Comparison of ENCODE assay signal across 9 cellular contexts in genomic region chr9:112844771-112845542, GRCh38. TPM values are rescaled to one million over a fixed set of nuclear protein-coding genes. Genes with fewer than 3 reads are reported as not detected.
A peak's percentile ranks its signal among the peaks of the same experiment; 100 is the strongest.
DNase-seq lines count a peak whose midpoint lies in the region; ATAC-seq and TF ChIP-seq lines count a peak whose summit lies in the region.
"Had no signal": no experiment of that assay in that cellular context is flagged by ENCODE, and none has a peak within 500 bp of the region (broad histone marks: within the 10 kb centered on the region; RNA-seq: fewer than 3 reads in every experiment).

No MANE protein-coding gene starts in this region.

- H3K4me1 Mint-ChIP-seq in CD4-positive, CD25-positive, alpha-beta regulatory T cell, result peaks cover 5 to 14% (median 11%) of the 10 kb centered on the region in 4 donors

- no peaks in the 10 kb centered on the region for H3K79me2 ChIP-seq in fibroblast of lung (ENCODE audit: control insufficient read depth, insufficient read depth, low read length)

- no peaks in the 10 kb centered on the region for H3K9me3 Mint-ChIP-seq in CD4-positive, CD25-positive, alpha-beta regulatory T cell
- H3K9me3 Mint-ChIP-seq: T-helper 1 cell treated with Interleukin-12 subunit alpha and Interleukin-12 subunit beta and Interleukin-4 antibody, amounts not matched to agents 30 μg/mL and 1 μg/mL, for 36 hours had no signal

- no peak overlapping the region for H3K27ac ChIP-seq in CD4-positive, CD25-positive, alpha-beta regulatory T cell (ENCODE audit: insufficient read depth, low read length, poor library complexity, severe bottlenecking)
- H3K27ac ChIP-seq in HL-60 (replicated peaks), result peak overlapping the region; percentile 15; the same call in 1 of the 2 replicates
- no peak overlapping the region for H3K27ac ChIP-seq in fibroblast of lung (ENCODE audit: insufficient read depth, low read length)
- H3K27ac ChIP-seq in neutrophil, result no peak overlapping the region
- no peak overlapping the region for H3K27ac ChIP-seq in substantia nigra (ENCODE audit: low read depth, low read length, poor library complexity, severe bottlenecking)

- peak overlapping the region; percentile 42 for H3K4me3 ChIP-seq in CD4-positive, CD25-positive, alpha-beta regulatory T cell (ENCODE audit: low read depth, low read length)
- H3K4me3 ChIP-seq in HL-60 (replicated peaks; ENCODE audit: insufficient read depth, low read length) (no peak overlapping the region), fibroblast of lung (replicated peaks in 1 of 4; ENCODE audit: control extremely low read depth in 1 of 4, insufficient read depth in 1 of 4, low read depth in 3 of 4, low read length in 4 of 4) (no peak overlapping the region), neutrophil (ENCODE audit: low read depth in 1 of 2, low read length in 1 of 2) (no peak overlapping the region)

- DNase-seq in CD4-positive, CD25-positive, alpha-beta regulatory T cell, result peak; percentile 51 to 68 (median 56)
- DNase-seq in HL-60 (ENCODE audit: low read depth in 1 of 2, low spot score in 1 of 2) (peak in 1 of 2 experiments; percentile 74), OCI-M2 (lab: John Stamatoyannopoulos, UW; ENCODE audit: unreplicated experiment) (peak; percentile 41), fibroblast of lung (ENCODE audit: low read depth in 2 of 2) (peak; percentile 52 to 73), substantia nigra (lab: John Stamatoyannopoulos, UW) (peak in 43 of 49 donors; percentile 6 to 82 (median 55))
- peak; percentile 75 for DNase-seq in activated T-cell treated with anti-CD3 and anti-CD28 coated beads, Interleukin-2, amount 50 U/mL, for 1 hour

- peaks cover 22% of the 10 kb centered on the region for H3K36me3 Mint-ChIP-seq in CD4-positive, CD25-positive, alpha-beta regulatory T cell

- H3K9ac ChIP-seq in fibroblast of lung (ENCODE audit: insufficient read depth, low read length), result no peak overlapping the region

- H3K9me3 ChIP-seq in CD4-positive, CD25-positive, alpha-beta regulatory T cell (ENCODE audit: control insufficient read depth in 2 of 2, low read length in 2 of 2), result no peaks in the 10 kb centered on the region
- H3K9me3 ChIP-seq in fibroblast of lung (ENCODE audit: control insufficient read depth, insufficient read depth, low read depth, low read length), result no peaks in the 10 kb centered on the region
- no peaks in the 10 kb centered on the region for H3K9me3 ChIP-seq in neutrophil

- ATAC-seq in CD4-positive, CD25-positive, alpha-beta regulatory T cell (ENCODE audit: low read depth in 2 of 2), result peak; percentile 47 to 65
- peak; percentile 72 for ATAC-seq in GM19455 (IDR thresholded peaks at IDR 0.05; ENCODE audit: unreplicated experiment)

- peak overlapping the region in 1 of 4 donors; percentile 16 for H3K4me3 Mint-ChIP-seq in CD4-positive, CD25-positive, alpha-beta regulatory T cell
- H3K4me3 Mint-ChIP-seq: T-helper 1 cell treated with Interleukin-12 subunit alpha and Interleukin-12 subunit beta and Interleukin-4 antibody, amounts not matched to agents 30 μg/mL and 1 μg/mL, for 36 hours had no signal

- H3K4me1 ChIP-seq in CD4-positive, CD25-positive, alpha-beta regulatory T cell (ENCODE audit: control insufficient read depth, insufficient read depth, low read length, poor library complexity, severe bottlenecking), result peaks cover 4% of the 10 kb centered on the region
- peaks cover 3% of the 10 kb centered on the region for H3K4me1 ChIP-seq in fibroblast of lung (ENCODE audit: control insufficient read depth, extremely low read depth, insufficient read depth, low read length)
- H3K4me1 ChIP-seq in neutrophil (ENCODE audit: control insufficient read depth in 1 of 2, insufficient read depth in 1 of 2, low read depth in 1 of 2, low read length in 1 of 2), result peaks cover 25 to 26% of the 10 kb centered on the region in 2 experiments

- H3K27me3 ChIP-seq in CD4-positive, CD25-positive, alpha-beta regulatory T cell (ENCODE audit: control insufficient read depth, insufficient read depth, low read length), result no peaks in the 10 kb centered on the region
- no peaks in the 10 kb centered on the region for H3K27me3 ChIP-seq in HL-60 (ENCODE audit: insufficient read depth, poor library complexity, severe bottlenecking)
- H3K27me3 ChIP-seq in fibroblast of lung (ENCODE audit: control insufficient read depth, insufficient read depth, low read length), result no peaks in the 10 kb centered on the region
- H3K27me3 ChIP-seq in neutrophil, result no peaks in the 10 kb centered on the region

- no peaks in the 10 kb centered on the region for H4K20me1 ChIP-seq in fibroblast of lung (ENCODE audit: control insufficient read depth, extremely low read depth, insufficient read depth, low read length)

- TF ChIP-seq CTCF in HL-60 (IDR thresholded peaks at IDR 0.05; ENCODE audit: insufficient read depth, low read length), result peak; percentile 78
- TF ChIP-seq CTCF in fibroblast of lung (conservative IDR thresholded peaks at IDR 0.05 in 1 of 2, IDR thresholded peaks at IDR 0.05 in 1 of 2; ENCODE audit: low read depth in 1 of 2, low read length in 2 of 2), result peak; percentile 98 to 99
- TF ChIP-seq CTCF in neutrophil (IDR thresholded peaks at IDR 0.05), result peak; percentile 98

- no peaks in the 10 kb centered on the region for H3K27me3 Mint-ChIP-seq in CD4-positive, CD25-positive, alpha-beta regulatory T cell

- no peak overlapping the region for H3K4me2 ChIP-seq in fibroblast of lung (ENCODE audit: extremely low read depth, insufficient read depth, low read length)

- H3K36me3 ChIP-seq in CD4-positive, CD25-positive, alpha-beta regulatory T cell (ENCODE audit: control insufficient read depth, insufficient read depth, low read length), result peaks cover under 1% of the 10 kb centered on the region
- H3K36me3 ChIP-seq in fibroblast of lung (ENCODE audit: control insufficient read depth, insufficient read depth, low read length) (no peaks in the 10 kb centered on the region), neutrophil (peaks cover 6% of the 10 kb centered on the region)

- H2AFZ ChIP-seq in fibroblast of lung (ENCODE audit: low read length), result no peak overlapping the region

- no peak overlapping the region for H3K27ac Mint-ChIP-seq in CD4-positive, CD25-positive, alpha-beta regulatory T cell
- H3K27ac Mint-ChIP-seq: T-helper 1 cell treated with Interleukin-12 subunit alpha and Interleukin-12 subunit beta and Interleukin-4 antibody, amounts not matched to agents 30 μg/mL and 1 μg/mL, for 36 hours had no signal

RNA-seq across cellular contexts. Expression of gene SLC46A2, which starts 45.7 kb away (rescaled TPM):
- not detected for total RNA-seq in CD4-positive, CD25-positive, alpha-beta regulatory T cell
- under 1 TPM in 1 of 4 donors, not detected in 3; 0.11 TPM for polyA plus RNA-seq in CD4-positive, CD25-positive, alpha-beta regulatory T cell
- not detected in 2 replicates for total RNA-seq in fibroblast of lung
- polyA plus RNA-seq in fibroblast of lung, result not detected in 2 replicates
- polyA plus RNA-seq in fibroblast of lung (2012), result not detected in 2 replicates
- not detected in 2 replicates for polyA minus RNA-seq in fibroblast of lung (ENCODE audit: low replicate concordance)
